In the genomic region with DNA sequence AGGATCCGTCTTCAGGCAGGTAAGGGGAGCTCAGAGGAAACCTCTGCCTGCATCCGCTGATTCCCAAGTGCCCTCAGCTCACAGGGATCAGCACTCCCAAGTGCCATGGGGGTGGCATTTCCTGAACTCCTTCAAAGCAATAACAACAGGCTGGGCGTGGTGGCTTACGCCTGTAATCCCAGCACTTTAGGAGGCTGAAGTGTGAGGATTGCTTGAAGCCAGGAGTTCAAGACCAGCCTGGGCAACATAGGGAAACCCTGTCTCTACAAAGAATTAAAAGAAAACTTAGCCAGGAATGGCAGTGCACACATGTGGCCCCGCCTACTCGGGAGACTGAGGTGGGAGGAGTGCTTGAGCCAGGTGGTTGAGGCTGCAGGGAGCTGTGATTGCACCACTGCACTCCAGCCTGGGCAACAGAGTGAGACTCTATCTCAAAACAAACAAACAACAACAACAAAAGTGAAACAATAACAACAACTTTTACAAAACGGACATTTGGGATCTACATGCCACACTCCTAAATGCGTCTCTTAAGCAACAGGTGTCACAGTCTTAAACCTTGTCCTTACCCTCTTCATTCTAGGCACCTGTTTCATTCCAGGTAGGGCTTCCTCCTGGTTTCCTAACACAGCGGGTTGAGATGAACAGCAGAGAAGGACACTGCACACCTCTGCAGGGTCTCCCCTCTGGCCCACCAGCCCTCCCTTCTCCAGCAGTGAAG, we compare ENCODE assay signal across 8 cellular contexts.
DNase-seq lines count a peak whose midpoint lies in the region; ATAC-seq and TF ChIP-seq lines count a peak whose summit lies in the region.

No MANE protein-coding gene starts in this region.

- H3K4me1 ChIP-seq in Loucy (ENCODE audit: insufficient read depth, low read length, poor library complexity, severe bottlenecking) = peaks cover 21% of the 10 kb centered on the region
- peaks cover 12% of the 10 kb centered on the region for H3K4me1 ChIP-seq in effector memory CD4-positive, alpha-beta T cell (ENCODE audit: control insufficient read depth, insufficient read depth, low read length, poor library complexity, severe bottlenecking)
- no peaks in the 10 kb centered on the region for H3K4me1 ChIP-seq in prostate gland (replicated peaks)

- TF ChIP-seq CTCF in Loucy (conservative IDR thresholded peaks at IDR 0.05; ENCODE audit: low read length) (no peak), prostate gland (IDR thresholded peaks at IDR 0.05) (no peak)

- H3K9me2 ChIP-seq in Loucy (replicated peaks; ENCODE audit: low read depth, low read length) = no peaks in the 10 kb centered on the region

- no peak for ATAC-seq in GM21367 (IDR thresholded peaks at IDR 0.05; ENCODE audit: unreplicated experiment)

- H3K27ac ChIP-seq in effector memory CD4-positive, alpha-beta T cell (ENCODE audit: insufficient read depth, low read length, poor library complexity, severe bottlenecking) = peak overlapping the region; percentile 85
- H3K27ac ChIP-seq in prostate gland = peak overlapping the region; percentile 93

- H3K9ac ChIP-seq in Loucy (ENCODE audit: low read depth, low read length, poor library complexity, severe bottlenecking) = peak overlapping the region; percentile 80

- peak overlapping the region; percentile 94 for H2AFZ ChIP-seq in Loucy (ENCODE audit: low read length)

- TF ChIP-seq POLR2A in prostate gland (IDR thresholded peaks at IDR 0.05) = no peak

- peak overlapping the region; percentile 86 for H3K4me2 ChIP-seq in Loucy (ENCODE audit: low read depth, low read length, poor library complexity, severe bottlenecking)

- DNase-seq in Daoy (ENCODE audit: low read depth) (peak; percentile 30), prostate gland (ENCODE audit: low spot score) (no peak), glomerular visceral epithelial cell (ENCODE audit: extremely low spot score) (no peak), dedifferentiated amniotic fluid mesenchymal stem cell (ENCODE audit: extremely low spot score) (no peak), cerebellum (ENCODE audit: low spot score) (no peak)
- no peak for DNase-seq in effector memory CD4-positive, alpha-beta T cell

- H3F3A ChIP-seq in Loucy (ENCODE audit: low read depth) = no peaks in the 10 kb centered on the region

- no peaks in the 10 kb centered on the region for H4K20me1 ChIP-seq in Loucy (ENCODE audit: insufficient read depth, low read length, poor library complexity, severe bottlenecking)

- H3K9me3 ChIP-seq in Loucy (ENCODE audit: insufficient read depth, low read depth, low read length) = peaks cover 12% of the 10 kb centered on the region; the same call in 1 of the 2 replicates
- H3K9me3 ChIP-seq in effector memory CD4-positive, alpha-beta T cell (ENCODE audit: control insufficient read depth, low read length) = no peaks in the 10 kb centered on the region
- no peaks in the 10 kb centered on the region for H3K9me3 ChIP-seq in prostate gland

- no peaks in the 10 kb centered on the region for H3K36me3 ChIP-seq in Loucy (ENCODE audit: insufficient read depth, low read length)
- H3K36me3 ChIP-seq in effector memory CD4-positive, alpha-beta T cell (ENCODE audit: control insufficient read depth, insufficient read depth, low read length) = no peaks in the 10 kb centered on the region
- H3K36me3 ChIP-seq in prostate gland = no peaks in the 10 kb centered on the region

- no peaks in the 10 kb centered on the region for H3K79me2 ChIP-seq in Loucy (ENCODE audit: insufficient read depth, low read length)

- intact Hi-C loops in prostate gland (cut with DNase I) = loop anchor here (2.0 to 10.0 kb wide), 6 partner anchors 73 to 836 kb away; partner anchors contain the start of gene PAXIP1

- no peaks in the 10 kb centered on the region for H3K27me3 ChIP-seq in Loucy (ENCODE audit: insufficient read depth, low read length, poor library complexity, severe bottlenecking)
- H3K27me3 ChIP-seq in effector memory CD4-positive, alpha-beta T cell (replicated peaks; ENCODE audit: control insufficient read depth, insufficient read depth, low read length, poor library complexity, severe bottlenecking) = no peaks in the 10 kb centered on the region
- H3K27me3 ChIP-seq in prostate gland (replicated peaks; ENCODE audit: insufficient read depth) = no peaks in the 10 kb centered on the region

- WGBS in prostate gland = 54% methylated on average over 9 of the region's 9 CpGs

- H3K4me3 ChIP-seq in Loucy (ENCODE audit: low read length, poor library complexity, severe bottlenecking) (peak overlapping the region; percentile 92), prostate gland (peak overlapping the region; percentile 42 to 55)
- H3K4me3 ChIP-seq in effector memory CD4-positive, alpha-beta T cell (ENCODE audit: insufficient read depth, low read depth, low read length, poor library complexity, severe bottlenecking) = peak overlapping the region; percentile 69
